22 cellular contexts compared by ENCODE assay signal in genomic region chr11:132410383-132410782, GRCh38.
"Had no signal": no experiment of that assay in that cellular context is flagged by ENCODE, and none has a peak within 500 bp of the region (broad histone marks: within the 10 kb centered on the region; RNA-seq: fewer than 3 reads in every experiment).

No MANE protein-coding gene starts in this region.

- H3K27ac ChIP-seq: SJCRH30, SK-N-MC had no signal

- H3K4me1 ChIP-seq: SJCRH30 had no signal

- H3K4me3 ChIP-seq: SJCRH30, SK-N-MC had no signal

- H3K27me3 Mint-ChIP-seq: IgD-negative memory B cell had no signal

- H3K27ac Mint-ChIP-seq: IgD-negative memory B cell had no signal

- H3K27me3 ChIP-seq: SJCRH30 had no signal

- H3K36me3 ChIP-seq: SJCRH30 had no signal

- H3K4me3 Mint-ChIP-seq: IgD-negative memory B cell had no signal

- H3K36me3 Mint-ChIP-seq: IgD-negative memory B cell had no signal

- H3K4me1 Mint-ChIP-seq: IgD-negative memory B cell had no signal

- H3K9me3 ChIP-seq: SJCRH30 had no signal

- ATAC-seq: Panc1, PC-3, Right ventricle myocardium inferior had no signal

- DNase-seq: KBM-7, MV-4-11, NCI-H1048, NCI-H1105 treated with DMSO at 0.1 percent for 48 hours, NCI-H1417 treated with DMSO at 0.1 percent for 48 hours, NCI-H146, NCI-H1694 treated with DMSO at 0.1 percent for 48 hours, NCI-H1930, NCI-H2081, NCI-H2107, NCI-H2227 treated with DMSO at 0.1 percent for 48 hours, NCI-H446, NCI-H510A, NCI-H524 treated with DMSO at 0.1 percent for 48 hours, NCI-H82, PC-3, SHP77 treated with DMSO at 0.1 percent for 48 hours, SJCRH30 had no signal
